Comparison of ENCODE assay signal across 28 cellular contexts in the genomic region with DNA sequence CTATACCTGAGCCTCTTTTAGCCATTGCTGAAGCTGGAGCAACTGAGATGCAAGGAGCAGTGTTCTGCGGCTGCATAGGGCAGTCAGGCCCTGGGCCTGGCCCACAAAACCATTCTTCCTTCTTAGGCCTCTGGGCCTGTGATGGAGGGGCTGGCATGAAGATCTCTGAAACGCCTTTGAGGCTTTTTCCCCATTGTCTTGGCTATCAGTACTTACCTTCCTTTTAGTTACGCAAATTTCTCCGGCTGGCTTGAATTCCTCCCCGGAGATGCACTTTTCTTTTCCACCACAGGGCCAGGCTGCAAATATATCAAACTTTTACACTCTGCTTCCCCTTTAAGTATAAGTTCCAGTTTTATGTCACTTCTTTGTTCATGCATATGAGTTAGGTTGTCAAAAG.
"Had no signal": no experiment of that assay in that cellular context is flagged by ENCODE, and none has a peak within 500 bp of the region (broad histone marks: within the 10 kb centered on the region; RNA-seq: fewer than 3 reads in every experiment).

No MANE protein-coding gene starts in this region.

- DNase-seq: colonic mucosa; effector CD8-positive, alpha-beta T cell; endodermal cell; foreskin fibroblast; gastrocnemius medialis; head of caudate nucleus; left ventricle myocardium superior; lower lobe of right lung; mucosa of descending colon; naive B cell; stimulated activated CD4-positive, alpha-beta T cell treated with anti-CD3 and anti-CD28 coated beads, Interleukin-12 subunit alpha, Interleukin-12 subunit beta, amount 100 ng/mL, for 4 hours; stimulated activated CD4-positive, alpha-beta T cell treated with anti-CD3 and anti-CD28 coated beads, Interleukin-1b, Interleukin-23, amount 100 ng/mL, for 48 hours; stimulated activated CD4-positive, alpha-beta T cell treated with anti-CD3 and anti-CD28 coated beads, Interleukin-4, amount 100 ng/mL, for 1 hour; stimulated activated CD8-positive, alpha-beta memory T cell treated with anti-CD3 and anti-CD28 coated beads, Interleukin-4, amount 100 ng/mL, for 48 hours; stimulated activated naive CD4-positive, alpha-beta T cell; stomach; thyroid gland; upper lobe of left lung had no signal

- H3K27me3 ChIP-seq: colonic mucosa, gastrocnemius medialis, neural progenitor cell, right atrium auricular region, stomach, thyroid gland, upper lobe of left lung had no signal

- H3K36me3 ChIP-seq: colonic mucosa, gastrocnemius medialis, lower lobe of right lung, neural progenitor cell, prostate gland, right atrium auricular region, stomach, thyroid gland, upper lobe of left lung had no signal

- ATAC-seq: esophagus mucosa; gastrocnemius medialis; left ventricle myocardium superior; lower lobe of right lung; mucosa of descending colon; natural killer cell treated with Interleukin-12 subunit alpha and Interleukin-12 subunit beta and Interleukin-15 and Interleukin-18, amount 100 ng/mL, for 72 hours; sciatic nerve had no signal

- H3K27me3 Mint-ChIP-seq: dendritic cell treated with granulocyte-macrophage colony-stimulating factor and Interleukin-4, amounts not matched to agents 40 ng/mL and 50 ng/mL, for 4 days; naive B cell; natural killer cell treated with Interleukin-12 subunit alpha and Interleukin-12 subunit beta and Interleukin-15 and Interleukin-18, amount 100 ng/mL, for 72 hours had no signal

- H3K36me3 Mint-ChIP-seq: mesothelial cell of epicardium, naive B cell, neural progenitor cell had no signal

- H2AFZ ChIP-seq: neural progenitor cell had no signal

- H3K4me1 Mint-ChIP-seq: mesothelial cell of epicardium, naive B cell had no signal

- H3K4me1 ChIP-seq: colonic mucosa, gastrocnemius medialis, lower lobe of right lung, neural progenitor cell, prostate gland, right atrium auricular region, stomach, thyroid gland, upper lobe of left lung had no signal

- H3K4me3 Mint-ChIP-seq: dendritic cell treated with granulocyte-macrophage colony-stimulating factor and Interleukin-4, amounts not matched to agents 40 ng/mL and 50 ng/mL, for 4 days; endodermal cell; mesothelial cell of epicardium; naive B cell; natural killer cell treated with Interleukin-12 subunit alpha and Interleukin-12 subunit beta and Interleukin-15 and Interleukin-18, amount 100 ng/mL, for 72 hours; neural progenitor cell had no signal

- H3K27ac Mint-ChIP-seq: dendritic cell treated with granulocyte-macrophage colony-stimulating factor and Interleukin-4, amounts not matched to agents 40 ng/mL and 50 ng/mL, for 4 days; endodermal cell; mesothelial cell of epicardium; naive B cell; natural killer cell treated with Interleukin-12 subunit alpha and Interleukin-12 subunit beta and Interleukin-15 and Interleukin-18, amount 100 ng/mL, for 72 hours; neural progenitor cell had no signal

- H3K4me3 ChIP-seq: colonic mucosa, gastrocnemius medialis, lower lobe of right lung, mucosa of descending colon, neural progenitor cell, prostate gland, right atrium auricular region, smooth muscle cell, stomach, thyroid gland, upper lobe of left lung had no signal

- H3K27ac ChIP-seq: colonic mucosa, epithelial cell of prostate, gastrocnemius medialis, lower lobe of right lung, neural progenitor cell, prostate gland, right atrium auricular region, stomach, thyroid gland, upper lobe of left lung had no signal

- H3K4me2 ChIP-seq: neural progenitor cell, smooth muscle cell had no signal

- H3K9me3 ChIP-seq: colonic mucosa, gastrocnemius medialis, lower lobe of right lung, mucosa of descending colon, prostate gland, right atrium auricular region, thyroid gland, upper lobe of left lung had no signal

- H3K9ac ChIP-seq: neural progenitor cell had no signal
